35 cellular contexts compared by ENCODE assay signal in the genomic region with DNA sequence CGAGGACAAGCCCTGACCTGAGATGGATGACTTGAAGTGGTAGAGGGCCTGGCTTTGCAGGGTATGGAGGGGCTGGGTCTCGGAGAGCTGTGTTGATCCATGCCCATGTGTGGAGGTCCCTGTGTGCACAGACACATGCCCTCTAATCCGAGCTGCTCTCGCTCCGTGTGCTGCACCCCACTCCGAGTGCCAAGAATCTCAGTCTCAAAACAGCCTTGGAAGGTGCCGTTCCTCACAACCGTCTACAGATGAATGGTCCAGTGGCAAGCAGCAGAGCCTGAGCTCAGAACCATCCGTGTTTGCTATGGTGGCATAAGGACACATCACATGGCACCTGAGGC.
"Had no signal": no experiment of that assay in that cellular context is flagged by ENCODE, and none has a peak within 500 bp of the region (broad histone marks: within the 10 kb centered on the region; RNA-seq: fewer than 3 reads in every experiment).

No MANE protein-coding gene starts in this region.

- DNase-seq: activated CD4-positive, alpha-beta memory T cell treated with anti-CD3 and anti-CD28 coated beads for 36 hours; activated CD4-positive, alpha-beta T cell treated with anti-CD3 and anti-CD28 coated beads for 36 hours; activated CD4-positive, alpha-beta T cell treated with anti-CD3 and anti-CD28 coated beads, Interleukin-2, amount 10 ng/mL, durations not matched to agents 24 days and 14 days; activated CD4-positive, CD25-positive, alpha-beta regulatory T cell; activated CD4-positive, CD25-positive, alpha-beta regulatory T cell treated with anti-CD3 and anti-CD28 coated beads, Interleukin-2, amount 50 U/mL, for 72 hours; activated CD8-positive, alpha-beta memory T cell treated with anti-CD3 and anti-CD28 coated beads, Interleukin-2, amount 10 ng/mL, durations not matched to agents 7 days and 5 days; activated CD8-positive, alpha-beta memory T cell treated with anti-CD3 and anti-CD28 coated beads, Interleukin-2, amount 50 U/mL, for 4 hours; activated CD8-positive, alpha-beta T cell treated with anti-CD3 and anti-CD28 coated beads, Interleukin-2, amount 10 ng/mL, durations not matched to agents 7 days and 5 days; activated effector memory CD4-positive, alpha-beta T cell treated with anti-CD3 and anti-CD28 coated beads, Interleukin-2, amount 50 U/mL, for 16 hours; activated naive CD4-positive, alpha-beta T cell treated with anti-CD3 and anti-CD28 coated beads for 36 hours; activated naive CD8-positive, alpha-beta T cell treated with anti-CD3 and anti-CD28 coated beads for 36 hours; activated T-cell treated with anti-CD3 and anti-CD28 coated beads, Interleukin-2, amount 50 U/mL, for 1 hour; activated T-cell treated with anti-CD3 and anti-CD28 coated beads, Interleukin-2, amount 50 U/mL, for 48 hours; adrenal gland; amygdala; aorta; body of pancreas; central memory CD4-positive, alpha-beta T cell; cerebellar nuclear complex; effector CD4-positive, alpha-beta T cell; effector memory CD8-positive, alpha-beta T cell; erythroblast; foreskin keratinocyte; T-helper 1 cell; T-helper 2 cell had no signal

- H3K9me3 ChIP-seq: adrenal gland, body of pancreas, esophagus muscularis mucosa, gastrocnemius medialis had no signal

- H3K27me3 ChIP-seq: adrenal gland, body of pancreas, cardiac muscle cell, dorsolateral prefrontal cortex, esophagus muscularis mucosa, foreskin keratinocyte, gastrocnemius medialis had no signal

- H3K4me3 ChIP-seq: adrenal gland, body of pancreas, cardiac muscle cell, coronary artery, dorsolateral prefrontal cortex, esophagus muscularis mucosa, gastrocnemius medialis had no signal

- H3K9me3 Mint-ChIP-seq: activated CD4-positive, alpha-beta memory T cell treated with anti-CD3 and anti-CD28 coated beads for 36 hours; activated CD4-positive, alpha-beta T cell treated with anti-CD3 and anti-CD28 coated beads, Interleukin-2, amount 10 ng/mL, durations not matched to agents 24 days and 14 days; activated naive CD4-positive, alpha-beta T cell treated with anti-CD3 and anti-CD28 coated beads for 36 hours; activated naive CD4-positive, alpha-beta T cell treated with anti-CD3 and anti-CD28 coated beads, Interleukin-2, amount 50 U/mL, for 24 hours; activated naive CD8-positive, alpha-beta T cell treated with anti-CD3 and anti-CD28 coated beads for 36 hours; activated naive CD8-positive, alpha-beta T cell treated with anti-CD3 and anti-CD28 coated beads, Interleukin-2, amount 50 U/mL, for 24 hours; activated T-helper 1 cell treated with anti-CD3 and anti-CD28 coated beads, Interleukin-12 subunit alpha, Interleukin-12 subunit beta, Interleukin-2, Interleukin-4 antibody, amounts not matched to agents 30 ng/mL and 10 ng/mL and 1 ng/mL, durations not matched to agents 14 hours and 24 hours and 36 hours; activated T-helper 2 cell treated with anti-CD3 and anti-CD28 coated beads, Interferon-gamma antibody, Interleukin-2, Interleukin-4, amounts not matched to agents 10 μg/mL and 5 μg/mL and 100 μg/mL, durations not matched to agents 14 hours and 24 hours and 36 hours; dendritic cell treated with granulocyte-macrophage colony-stimulating factor and Interleukin-4, amounts not matched to agents 40 ng/mL and 50 ng/mL, for 4 days had no signal

- H3K4me1 ChIP-seq: adrenal gland, body of pancreas, foreskin keratinocyte had no signal

- H3K36me3 ChIP-seq: adrenal gland, cardiac muscle cell had no signal

- ATAC-seq: activated CD8-positive, alpha-beta memory T cell treated with anti-CD3 and anti-CD28 coated beads, Interleukin-2, amount 10 ng/mL, durations not matched to agents 7 days and 5 days; activated CD8-positive, alpha-beta T cell treated with anti-CD3 and anti-CD28 coated beads, Interleukin-2, amount 10 ng/mL, durations not matched to agents 7 days and 5 days; body of pancreas; effector memory CD8-positive, alpha-beta T cell; foreskin keratinocyte; gastrocnemius medialis had no signal

- H3K36me3 Mint-ChIP-seq: activated CD4-positive, alpha-beta memory T cell treated with anti-CD3 and anti-CD28 coated beads for 36 hours; activated CD8-positive, alpha-beta memory T cell treated with anti-CD3 and anti-CD28 coated beads, Interleukin-2, amount 10 ng/mL, durations not matched to agents 7 days and 5 days had no signal

- H3K27me3 Mint-ChIP-seq: activated CD4-positive, alpha-beta memory T cell treated with anti-CD3 and anti-CD28 coated beads for 36 hours; activated CD4-positive, alpha-beta T cell treated with anti-CD3 and anti-CD28 coated beads for 36 hours; activated CD4-positive, alpha-beta T cell treated with anti-CD3 and anti-CD28 coated beads, Interleukin-2, amount 10 ng/mL, durations not matched to agents 24 days and 14 days; activated CD8-positive, alpha-beta memory T cell treated with anti-CD3 and anti-CD28 coated beads, Interleukin-2, amount 10 ng/mL, durations not matched to agents 7 days and 5 days; activated naive CD4-positive, alpha-beta T cell treated with anti-CD3 and anti-CD28 coated beads, Interleukin-2, amount 50 U/mL, for 24 hours; activated naive CD8-positive, alpha-beta T cell treated with anti-CD3 and anti-CD28 coated beads for 36 hours; activated naive CD8-positive, alpha-beta T cell treated with anti-CD3 and anti-CD28 coated beads, Interleukin-2, amount 50 U/mL, for 24 hours; dendritic cell treated with granulocyte-macrophage colony-stimulating factor and Interleukin-4, amounts not matched to agents 40 ng/mL and 50 ng/mL, for 4 days had no signal

- H3K27ac ChIP-seq: adrenal gland, body of pancreas, cardiac muscle cell, coronary artery, esophagus muscularis mucosa, foreskin keratinocyte, gastrocnemius medialis had no signal

- H3K4me3 Mint-ChIP-seq: activated CD4-positive, alpha-beta memory T cell treated with anti-CD3 and anti-CD28 coated beads for 36 hours; activated CD4-positive, alpha-beta T cell treated with anti-CD3 and anti-CD28 coated beads for 36 hours; activated CD4-positive, alpha-beta T cell treated with anti-CD3 and anti-CD28 coated beads, Interleukin-2, amount 10 ng/mL, durations not matched to agents 24 days and 14 days; activated CD8-positive, alpha-beta memory T cell treated with anti-CD3 and anti-CD28 coated beads, Interleukin-2, amount 10 ng/mL, durations not matched to agents 7 days and 5 days; activated CD8-positive, alpha-beta T cell treated with anti-CD3 and anti-CD28 coated beads, Interleukin-2, amount 10 ng/mL, durations not matched to agents 7 days and 5 days; activated naive CD4-positive, alpha-beta T cell treated with anti-CD3 and anti-CD28 coated beads for 36 hours; activated naive CD4-positive, alpha-beta T cell treated with anti-CD3 and anti-CD28 coated beads, Interleukin-2, amount 50 U/mL, for 24 hours; activated naive CD8-positive, alpha-beta T cell treated with anti-CD3 and anti-CD28 coated beads for 36 hours; activated naive CD8-positive, alpha-beta T cell treated with anti-CD3 and anti-CD28 coated beads, Interleukin-2, amount 50 U/mL, for 24 hours; activated T-helper 1 cell treated with anti-CD3 and anti-CD28 coated beads, Interleukin-12 subunit alpha, Interleukin-12 subunit beta, Interleukin-2, Interleukin-4 antibody, amounts not matched to agents 30 ng/mL and 10 ng/mL and 1 ng/mL, durations not matched to agents 14 hours and 24 hours and 36 hours; dendritic cell treated with granulocyte-macrophage colony-stimulating factor and Interleukin-4, amounts not matched to agents 40 ng/mL and 50 ng/mL, for 4 days; effector memory CD8-positive, alpha-beta T cell had no signal

- H3K27ac Mint-ChIP-seq: activated CD4-positive, alpha-beta T cell treated with anti-CD3 and anti-CD28 coated beads for 36 hours; activated CD4-positive, alpha-beta T cell treated with anti-CD3 and anti-CD28 coated beads, Interleukin-2, amount 10 ng/mL, durations not matched to agents 24 days and 14 days; activated CD8-positive, alpha-beta memory T cell treated with anti-CD3 and anti-CD28 coated beads, Interleukin-2, amount 10 ng/mL, durations not matched to agents 7 days and 5 days; activated CD8-positive, alpha-beta T cell treated with anti-CD3 and anti-CD28 coated beads, Interleukin-2, amount 10 ng/mL, durations not matched to agents 7 days and 5 days; activated naive CD4-positive, alpha-beta T cell treated with anti-CD3 and anti-CD28 coated beads for 36 hours; activated naive CD4-positive, alpha-beta T cell treated with anti-CD3 and anti-CD28 coated beads, Interleukin-2, amount 50 U/mL, for 24 hours; activated naive CD8-positive, alpha-beta T cell treated with anti-CD3 and anti-CD28 coated beads for 36 hours; activated naive CD8-positive, alpha-beta T cell treated with anti-CD3 and anti-CD28 coated beads, Interleukin-2, amount 50 U/mL, for 24 hours; activated T-helper 1 cell treated with anti-CD3 and anti-CD28 coated beads, Interleukin-12 subunit alpha, Interleukin-12 subunit beta, Interleukin-2, Interleukin-4 antibody, amounts not matched to agents 30 ng/mL and 10 ng/mL and 1 ng/mL, durations not matched to agents 14 hours and 24 hours and 36 hours; activated T-helper 2 cell treated with anti-CD3 and anti-CD28 coated beads, Interferon-gamma antibody, Interleukin-2, Interleukin-4, amounts not matched to agents 10 μg/mL and 5 μg/mL and 100 μg/mL, durations not matched to agents 14 hours and 24 hours and 36 hours; dendritic cell treated with granulocyte-macrophage colony-stimulating factor and Interleukin-4, amounts not matched to agents 40 ng/mL and 50 ng/mL, for 4 days; effector memory CD8-positive, alpha-beta T cell had no signal
